ENCODE assay signal across 8 cellular contexts in the genomic region with DNA sequence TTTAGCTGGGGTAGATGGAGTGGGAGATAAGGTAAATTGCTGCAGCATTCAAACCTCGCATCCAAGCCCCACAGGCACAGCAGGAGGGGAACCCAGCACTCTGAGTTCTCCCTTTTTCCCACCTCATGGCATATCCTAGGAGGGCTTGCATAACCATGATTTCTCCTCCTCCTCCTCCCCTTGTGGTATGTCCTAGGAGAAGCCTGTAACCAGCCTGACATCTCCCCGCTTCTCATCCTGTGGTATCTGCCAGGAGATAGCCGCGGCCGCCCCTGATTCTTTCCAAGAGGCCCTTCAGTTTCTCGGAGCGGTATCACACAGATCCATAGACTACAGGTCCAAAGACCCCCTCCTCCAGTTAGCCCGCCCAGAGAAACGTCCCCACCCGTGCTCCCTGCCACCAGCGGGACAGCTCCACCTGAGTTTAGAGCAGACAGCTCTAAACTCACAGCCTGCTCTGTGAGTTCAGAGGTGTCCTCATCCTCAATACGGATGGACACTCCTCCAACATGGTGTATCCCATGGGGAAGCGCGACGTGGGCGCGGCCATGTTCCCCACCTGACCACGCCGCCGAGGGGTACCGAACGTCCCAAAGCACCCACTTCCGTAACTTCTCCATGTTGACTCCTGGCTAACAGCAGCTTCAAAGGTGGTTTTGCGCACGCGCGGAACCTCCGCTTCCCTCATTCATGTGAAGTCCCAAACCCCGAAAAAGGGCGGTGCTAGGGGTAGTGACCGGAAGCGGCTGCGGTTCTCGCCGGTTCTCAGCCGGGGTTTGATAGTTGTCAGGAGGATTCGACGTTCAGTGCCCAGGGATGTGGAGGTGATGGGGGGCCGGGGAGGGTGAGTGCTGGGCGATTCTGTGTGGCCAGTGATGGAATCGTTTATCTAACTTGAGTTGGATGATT. TPM values are rescaled to one million over a fixed set of nuclear protein-coding genes. Genes with fewer than 3 reads are reported as not detected.
A peak's percentile ranks its signal among the peaks of the same experiment; 100 is the strongest.
DNase-seq lines count a peak whose midpoint lies in the region; ATAC-seq and TF ChIP-seq lines count a peak whose summit lies in the region.

TSS of gene ZNF81 (plus strand) at position 739 of the 909 bp plus-strand sequence. CDS start 9,366 bp downstream, outside the sequence.

- peak within 1 kb of the TSS; percentile 98 for H3K4me3 Mint-ChIP-seq in T-helper 1 cell treated with Interleukin-12 subunit alpha and Interleukin-12 subunit beta and Interleukin-4 antibody, amounts not matched to agents 30 μg/mL and 1 μg/mL, for 36 hours
- H3K4me3 Mint-ChIP-seq in progenitor cell of endocrine pancreas (ENCODE audit: low read depth), result peak within 1 kb of the TSS; percentile 90

- H3K4me3 ChIP-seq in left ventricle myocardium inferior, result peak within 1 kb of the TSS; percentile 70

- intact Hi-C loops in left ventricle myocardium inferior (cut with micrococcal nuclease), result loop anchor here (10.0 kb wide), 1 partner anchor 188 kb away; no protein-coding TSS in a partner anchor

- no peaks in the 10 kb centered on the region for H3K36me3 ChIP-seq in left ventricle myocardium inferior

- DNase-seq in NCI-H1694 treated with DMSO at 0.1 percent for 48 hours (lab: John Stamatoyannopoulos, UW), result peak; percentile 91
- peak; percentile 95 for DNase-seq in left ventricle myocardium inferior
- DNase-seq in progenitor cell of endocrine pancreas (ENCODE audit: low spot score, unreplicated experiment), result peak; percentile 84
- peak; percentile 96 for DNase-seq in ureter (ENCODE audit: low spot score)

- H3K9me3 ChIP-seq in left ventricle myocardium inferior (replicated peaks), result no peaks in the 10 kb centered on the region

- no peaks in the 10 kb centered on the region for H3K36me3 Mint-ChIP-seq in T-helper 1 cell treated with Interleukin-12 subunit alpha and Interleukin-12 subunit beta and Interleukin-4 antibody, amounts not matched to agents 30 μg/mL and 1 μg/mL, for 36 hours (ENCODE audit: low read depth)
- no peaks in the 10 kb centered on the region for H3K36me3 Mint-ChIP-seq in progenitor cell of endocrine pancreas (ENCODE audit: insufficient read depth)

- no peak for TF ChIP-seq CTCF in left ventricle myocardium inferior (IDR thresholded peaks at IDR 0.05; ENCODE audit: borderline replicate concordance)
- TF ChIP-seq CTCF in progenitor cell of endocrine pancreas (IDR thresholded peaks at IDR 0.05; ENCODE audit: unreplicated experiment), result no peak

- H3K4me1 ChIP-seq in left ventricle myocardium inferior, result peaks cover 9% of the 10 kb centered on the region

- peak; percentile 45 for ATAC-seq in GM18499 (IDR thresholded peaks at IDR 0.05; ENCODE audit: insufficient read depth, unreplicated experiment)
- ATAC-seq in HG02938 (IDR thresholded peaks at IDR 0.05; ENCODE audit: unreplicated experiment), result peak; percentile 90

- H3K27ac Mint-ChIP-seq in T-helper 1 cell treated with Interleukin-12 subunit alpha and Interleukin-12 subunit beta and Interleukin-4 antibody, amounts not matched to agents 30 μg/mL and 1 μg/mL, for 36 hours, result peak within 1 kb of the TSS; percentile 99
- H3K27ac Mint-ChIP-seq in progenitor cell of endocrine pancreas, result peak within 1 kb of the TSS; percentile 96

- peak within 1 kb of the TSS; percentile 78 for H3K27ac ChIP-seq in angular gyrus (ENCODE audit: low read depth, low read length)
- peak within 1 kb of the TSS; percentile 82 for H3K27ac ChIP-seq in left ventricle myocardium inferior (replicated peaks)

- H3K27me3 ChIP-seq in left ventricle myocardium inferior (ENCODE audit: low read depth), result no peaks in the 10 kb centered on the region

- peaks cover 14% of the 10 kb centered on the region for H3K4me1 Mint-ChIP-seq in T-helper 1 cell treated with Interleukin-12 subunit alpha and Interleukin-12 subunit beta and Interleukin-4 antibody, amounts not matched to agents 30 μg/mL and 1 μg/mL, for 36 hours (ENCODE audit: low read depth)
- H3K4me1 Mint-ChIP-seq in progenitor cell of endocrine pancreas (ENCODE audit: low read depth), result peaks cover 16% of the 10 kb centered on the region

- H3K9me3 Mint-ChIP-seq in T-helper 1 cell treated with Interleukin-12 subunit alpha and Interleukin-12 subunit beta and Interleukin-4 antibody, amounts not matched to agents 30 μg/mL and 1 μg/mL, for 36 hours, result no peaks in the 10 kb centered on the region
- H3K9me3 Mint-ChIP-seq in progenitor cell of endocrine pancreas (ENCODE audit: low read depth), result peaks cover 4% of the 10 kb centered on the region

- H3K27me3 Mint-ChIP-seq in T-helper 1 cell treated with Interleukin-12 subunit alpha and Interleukin-12 subunit beta and Interleukin-4 antibody, amounts not matched to agents 30 μg/mL and 1 μg/mL, for 36 hours (ENCODE audit: low read depth), result no peaks in the 10 kb centered on the region
- H3K27me3 Mint-ChIP-seq in progenitor cell of endocrine pancreas, result no peaks in the 10 kb centered on the region

RNA-seq across cellular contexts. Expression of gene ZNF81, which starts in this region (rescaled TPM):
- total RNA-seq in left ventricle myocardium inferior (5.8 TPM), progenitor cell of endocrine pancreas (10.9 and 12.2 TPM in 2 replicates), ureter (15.4 TPM)

Comparison
In these comparisons a context has a peak if more than half of its experiments do, and no peak if none do; other contexts are left out.
1. Peak in every context shown above with its lines: DNase-seq, ATAC-seq, H3K4me3 ChIP-seq and H3K27ac ChIP-seq.